Comparison of ENCODE assay signal across 19 cellular contexts in genomic region chr6:23505021-23505420, GRCh38.
DNase-seq lines count a peak whose midpoint lies in the region; ATAC-seq, FAIRE-seq and TF ChIP-seq lines count a peak whose summit lies in the region.
"Had no signal": no experiment of that assay in that cellular context is flagged by ENCODE, and none has a peak within 500 bp of the region (broad histone marks: within the 10 kb centered on the region; RNA-seq: fewer than 3 reads in every experiment).

No MANE protein-coding gene starts in this region.

- peaks cover 4% of the 10 kb centered on the region for H3K4me1 Mint-ChIP-seq in astrocyte (ENCODE audit: low read depth, unreplicated experiment)

- DNase-seq in EH (ENCODE audit: low read depth) (peak; percentile 69), astrocyte (ENCODE audit: low read depth) (peak; percentile 63), fibroblast of gingiva (ENCODE audit: low read depth) (peak; percentile 50), skeletal muscle cell (ENCODE audit: low read depth) (peak; percentile 32), HK-2 (ENCODE audit: unreplicated experiment) (no peak), transverse colon (no peak)
- DNase-seq: BE2C; CD4-positive, alpha-beta T cell; H9; KG1; NCI-H1048; NCI-H146; NCI-H2081; NCI-H510A treated with DMSO at 0.1 percent for 48 hours; NCI-H82; PC-3 had no signal

- no peaks in the 10 kb centered on the region for H3K9me3 Mint-ChIP-seq in astrocyte (ENCODE audit: unreplicated experiment)
- H3K9me3 Mint-ChIP-seq: H9 had no signal

- no peak overlapping the region for H3K4me2 ChIP-seq in astrocyte (ENCODE audit: low read length)

- intact Hi-C loops in transverse colon (cut with DNase I; ENCODE audit: low total_unique reads), result no loop called here

- H3K27me3 Mint-ChIP-seq in astrocyte (ENCODE audit: low read depth, unreplicated experiment), result no peaks in the 10 kb centered on the region
- H3K27me3 Mint-ChIP-seq: CD4-positive, alpha-beta T cell had no signal

- ATAC-seq in HG03442 (IDR thresholded peaks at IDR 0.05; ENCODE audit: unreplicated experiment), result no peak
- ATAC-seq: PC-3 had no signal

- no peaks in the 10 kb centered on the region for H4K20me1 ChIP-seq in astrocyte (ENCODE audit: insufficient read depth, low read length)

- H3K36me3 ChIP-seq in astrocyte (ENCODE audit: insufficient read depth, low read length), result no peaks in the 10 kb centered on the region
- no peaks in the 10 kb centered on the region for H3K36me3 ChIP-seq in transverse colon
- H3K36me3 ChIP-seq: BE2C had no signal

- H3K4me3 ChIP-seq in astrocyte (ENCODE audit: insufficient read depth, low read depth, low read length) (no peak overlapping the region), skeletal muscle cell (ENCODE audit: low read depth, low read length) (no peak overlapping the region), transverse colon (no peak overlapping the region)

- 83% methylated on average over 3 of the region's 3 CpGs for WGBS in transverse colon (ENCODE audit: low coverage in 1 of 2), 2 donors

- H3K4me1 ChIP-seq in astrocyte (ENCODE audit: insufficient read depth, low read length) (no peaks in the 10 kb centered on the region), transverse colon (no peaks in the 10 kb centered on the region)
- H3K4me1 ChIP-seq: BE2C had no signal

- H3K36me3 Mint-ChIP-seq in astrocyte (ENCODE audit: low read depth, unreplicated experiment), result no peaks in the 10 kb centered on the region

- TF ChIP-seq CTCF in astrocyte (IDR thresholded peaks at IDR 0.05; ENCODE audit: insufficient read depth, low read depth, low read length) (no peak), transverse colon (IDR thresholded peaks at IDR 0.05) (no peak)

- TF ChIP-seq EP300 in transverse colon (IDR thresholded peaks at IDR 0.05; ENCODE audit: low read depth), result no peak

- no peak overlapping the region for H3K9ac ChIP-seq in astrocyte (ENCODE audit: low read length)

- H3K27me3 ChIP-seq in astrocyte (ENCODE audit: insufficient read depth, low read length) (no peaks in the 10 kb centered on the region), transverse colon (no peaks in the 10 kb centered on the region)
- H3K27me3 ChIP-seq: BE2C had no signal

- FAIRE-seq in astrocyte (lab: Jason Lieb, UNC), result no peak
- FAIRE-seq: GM19239 had no signal

- no peak for TF ChIP-seq POLR2A in transverse colon (IDR thresholded peaks at IDR 0.05)

- H3K9me3 ChIP-seq in astrocyte (ENCODE audit: insufficient read depth, low read depth, low read length) (no peaks in the 10 kb centered on the region), transverse colon (no peaks in the 10 kb centered on the region)
- H3K9me3 ChIP-seq: BE2C had no signal

- H3K27ac ChIP-seq in astrocyte (ENCODE audit: low read depth, low read length), result no peak overlapping the region
- H3K27ac ChIP-seq in transverse colon, result no peak overlapping the region
- H3K27ac ChIP-seq: RWPE1 had no signal

- in situ Hi-C loops in transverse colon (cut with MboI; ENCODE audit: low pct_ligation_motif_present in 1 of 4, low pct_unique_long_range_greater_than_20kb in 1 of 4, low sequenced_read_pairs in 3 of 4), result no loop called here

- no peak overlapping the region for H3K4me3 Mint-ChIP-seq in astrocyte (ENCODE audit: unreplicated experiment)
- H3K4me3 Mint-ChIP-seq: CD4-positive, alpha-beta T cell; H9 had no signal

- H3K27ac Mint-ChIP-seq in astrocyte (ENCODE audit: unreplicated experiment), result no peak overlapping the region
- H3K27ac Mint-ChIP-seq: CD4-positive, alpha-beta T cell; H9 had no signal

- no peak overlapping the region for H2AFZ ChIP-seq in astrocyte (ENCODE audit: low read depth, low read length)

- no peaks in the 10 kb centered on the region for H3K79me2 ChIP-seq in astrocyte (ENCODE audit: insufficient read depth, low read length)

Comparison
In these comparisons a context has a peak if more than half of its experiments do, and no peak if none do; other contexts are left out.
1. DNase-seq: peak in EH (single experiment), astrocyte (single experiment), fibroblast of gingiva (single experiment) and skeletal muscle cell (single experiment); none in HK-2 (single experiment) and transverse colon (single experiment).